1 cellular context compared by ENCODE assay signal in the genomic region with DNA sequence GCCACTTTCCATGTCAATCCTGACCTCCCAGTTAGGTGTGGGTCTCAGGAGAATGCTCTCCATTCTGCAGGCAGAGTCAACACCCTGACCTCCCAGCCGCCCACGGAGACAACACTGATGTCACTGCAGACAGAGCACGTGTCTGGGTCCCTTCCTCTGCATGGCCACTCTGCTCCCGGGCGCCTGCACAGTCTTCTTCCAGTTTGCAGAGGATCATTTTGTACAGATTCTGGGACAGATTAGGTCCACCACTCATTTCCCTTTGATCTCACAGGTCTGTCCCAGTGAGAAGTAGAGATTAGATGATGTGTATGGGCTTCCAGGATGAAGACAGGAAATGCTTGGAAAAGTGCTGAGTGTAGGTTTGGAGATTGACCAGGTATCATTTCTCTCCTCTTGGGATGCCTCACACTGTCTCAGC.
TF ChIP-seq lines count a peak whose summit lies in the region.

No MANE protein-coding gene starts in this region.

TF ChIP-seq in HepG2, 621 proteins besides CTCF, POLR2A, EP300 and RAD21 (continued from another document and continues in another):
- TF ChIP-seq, protein P1, sequence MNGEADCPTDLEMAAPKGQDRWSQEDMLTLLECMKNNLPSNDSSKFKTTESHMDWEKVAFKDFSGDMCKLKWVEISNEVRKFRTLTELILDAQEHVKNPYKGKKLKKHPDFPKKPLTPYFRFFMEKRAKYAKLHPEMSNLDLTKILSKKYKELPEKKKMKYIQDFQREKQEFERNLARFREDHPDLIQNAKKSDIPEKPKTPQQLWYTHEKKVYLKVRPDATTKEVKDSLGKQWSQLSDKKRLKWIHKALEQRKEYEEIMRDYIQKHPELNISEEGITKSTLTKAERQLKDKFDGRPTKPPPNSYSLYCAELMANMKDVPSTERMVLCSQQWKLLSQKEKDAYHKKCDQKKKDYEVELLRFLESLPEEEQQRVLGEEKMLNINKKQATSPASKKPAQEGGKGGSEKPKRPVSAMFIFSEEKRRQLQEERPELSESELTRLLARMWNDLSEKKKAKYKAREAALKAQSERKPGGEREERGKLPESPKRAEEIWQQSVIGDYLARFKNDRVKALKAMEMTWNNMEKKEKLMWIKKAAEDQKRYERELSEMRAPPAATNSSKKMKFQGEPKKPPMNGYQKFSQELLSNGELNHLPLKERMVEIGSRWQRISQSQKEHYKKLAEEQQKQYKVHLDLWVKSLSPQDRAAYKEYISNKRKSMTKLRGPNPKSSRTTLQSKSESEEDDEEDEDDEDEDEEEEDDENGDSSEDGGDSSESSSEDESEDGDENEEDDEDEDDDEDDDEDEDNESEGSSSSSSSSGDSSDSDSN (CRISPR knock-in tag; IDR thresholded peaks at IDR 0.05) = 0 out of 2 replicates have a peak, but pooled peaks have one; percentile 2
- TF ChIP-seq, protein P2, sequence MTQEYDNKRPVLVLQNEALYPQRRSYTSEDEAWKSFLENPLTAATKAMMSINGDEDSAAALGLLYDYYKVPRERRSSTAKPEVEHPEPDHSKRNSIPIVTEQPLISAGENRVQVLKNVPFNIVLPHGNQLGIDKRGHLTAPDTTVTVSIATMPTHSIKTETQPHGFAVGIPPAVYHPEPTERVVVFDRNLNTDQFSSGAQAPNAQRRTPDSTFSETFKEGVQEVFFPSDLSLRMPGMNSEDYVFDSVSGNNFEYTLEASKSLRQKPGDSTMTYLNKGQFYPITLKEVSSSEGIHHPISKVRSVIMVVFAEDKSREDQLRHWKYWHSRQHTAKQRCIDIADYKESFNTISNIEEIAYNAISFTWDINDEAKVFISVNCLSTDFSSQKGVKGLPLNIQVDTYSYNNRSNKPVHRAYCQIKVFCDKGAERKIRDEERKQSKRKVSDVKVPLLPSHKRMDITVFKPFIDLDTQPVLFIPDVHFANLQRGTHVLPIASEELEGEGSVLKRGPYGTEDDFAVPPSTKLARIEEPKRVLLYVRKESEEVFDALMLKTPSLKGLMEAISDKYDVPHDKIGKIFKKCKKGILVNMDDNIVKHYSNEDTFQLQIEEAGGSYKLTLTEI (CRISPR knock-in tag; conservative IDR thresholded peaks at IDR 0.05) = no peak
- no peak for TF ChIP-seq CENPT (CRISPR knock-in tag; IDR thresholded peaks at IDR 0.05; ENCODE audit: low read depth)
- TF ChIP-seq ZNF670 (CRISPR knock-in tag; IDR thresholded peaks at IDR 0.05; ENCODE audit: borderline replicate concordance) = no peak
- TF ChIP-seq NRL (CRISPR knock-in tag; IDR thresholded peaks at IDR 0.05; ENCODE audit: borderline replicate concordance) = peak; percentile 80; the same call in 1 of the 2 replicates
- peak; percentile 41; the same call in 1 of the 2 replicates for TF ChIP-seq PITX1 (CRISPR knock-in tag; IDR thresholded peaks at IDR 0.05)
- TF ChIP-seq FOXA3 (CRISPR knock-in tag; IDR thresholded peaks at IDR 0.05) = peak; percentile 84
- no peak for TF ChIP-seq STAT6 (CRISPR knock-in tag; IDR thresholded peaks at IDR 0.05; ENCODE audit: borderline replicate concordance)
- TF ChIP-seq ZNF597 (CRISPR knock-in tag; IDR thresholded peaks at IDR 0.05) = no peak
- TF ChIP-seq MATR3 (CRISPR knock-in tag; IDR thresholded peaks at IDR 0.05) = no peak
- no peak for TF ChIP-seq PLRG1 (conservative IDR thresholded peaks at IDR 0.05)
- no peak for TF ChIP-seq SNRNP70 (IDR thresholded peaks at IDR 0.05; ENCODE audit: low read depth, low read length)
- TF ChIP-seq NFE2L1 (CRISPR knock-in tag; IDR thresholded peaks at IDR 0.05; ENCODE audit: borderline replicate concordance) = no peak
- no peak; the same call in 1 of the 2 replicates for TF ChIP-seq HDAC1 (CRISPR knock-in tag; IDR thresholded peaks at IDR 0.05)
- no peak for TF ChIP-seq KLF9 (CRISPR knock-in tag; IDR thresholded peaks at IDR 0.05; ENCODE audit: low read depth)
- TF ChIP-seq ZFY (CRISPR knock-in tag; IDR thresholded peaks at IDR 0.05) = no peak
- no peak for TF ChIP-seq HNRNPLL (IDR thresholded peaks at IDR 0.05; ENCODE audit: low read depth, low read length, poor library complexity, severe bottlenecking)
- no peak; the same call in 1 of the 2 replicates for TF ChIP-seq ZNF598 (CRISPR knock-in tag; IDR thresholded peaks at IDR 0.05; ENCODE audit: borderline replicate concordance)
- no peak for TF ChIP-seq ZNF629 (CRISPR knock-in tag; conservative IDR thresholded peaks at IDR 0.05)
- peak; percentile 51; the same call in 1 of the 2 replicates for TF ChIP-seq ZNF574 (CRISPR knock-in tag; IDR thresholded peaks at IDR 0.05)
- no peak for TF ChIP-seq SMAD9 (CRISPR knock-in tag; IDR thresholded peaks at IDR 0.05)
- TF ChIP-seq TFE3 (CRISPR knock-in tag; IDR thresholded peaks at IDR 0.05) = peak; percentile 72
- TF ChIP-seq ZNF142 (CRISPR knock-in tag; IDR thresholded peaks at IDR 0.05) = no peak
- no peak for TF ChIP-seq NFIB (CRISPR knock-in tag; IDR thresholded peaks at IDR 0.05; ENCODE audit: borderline replicate concordance)
- TF ChIP-seq MED13 (CRISPR knock-in tag; IDR thresholded peaks at IDR 0.05) = no peak
- TF ChIP-seq ZNF839 (CRISPR knock-in tag; IDR thresholded peaks at IDR 0.05; ENCODE audit: borderline replicate concordance) = no peak
- TF ChIP-seq, protein P3, sequence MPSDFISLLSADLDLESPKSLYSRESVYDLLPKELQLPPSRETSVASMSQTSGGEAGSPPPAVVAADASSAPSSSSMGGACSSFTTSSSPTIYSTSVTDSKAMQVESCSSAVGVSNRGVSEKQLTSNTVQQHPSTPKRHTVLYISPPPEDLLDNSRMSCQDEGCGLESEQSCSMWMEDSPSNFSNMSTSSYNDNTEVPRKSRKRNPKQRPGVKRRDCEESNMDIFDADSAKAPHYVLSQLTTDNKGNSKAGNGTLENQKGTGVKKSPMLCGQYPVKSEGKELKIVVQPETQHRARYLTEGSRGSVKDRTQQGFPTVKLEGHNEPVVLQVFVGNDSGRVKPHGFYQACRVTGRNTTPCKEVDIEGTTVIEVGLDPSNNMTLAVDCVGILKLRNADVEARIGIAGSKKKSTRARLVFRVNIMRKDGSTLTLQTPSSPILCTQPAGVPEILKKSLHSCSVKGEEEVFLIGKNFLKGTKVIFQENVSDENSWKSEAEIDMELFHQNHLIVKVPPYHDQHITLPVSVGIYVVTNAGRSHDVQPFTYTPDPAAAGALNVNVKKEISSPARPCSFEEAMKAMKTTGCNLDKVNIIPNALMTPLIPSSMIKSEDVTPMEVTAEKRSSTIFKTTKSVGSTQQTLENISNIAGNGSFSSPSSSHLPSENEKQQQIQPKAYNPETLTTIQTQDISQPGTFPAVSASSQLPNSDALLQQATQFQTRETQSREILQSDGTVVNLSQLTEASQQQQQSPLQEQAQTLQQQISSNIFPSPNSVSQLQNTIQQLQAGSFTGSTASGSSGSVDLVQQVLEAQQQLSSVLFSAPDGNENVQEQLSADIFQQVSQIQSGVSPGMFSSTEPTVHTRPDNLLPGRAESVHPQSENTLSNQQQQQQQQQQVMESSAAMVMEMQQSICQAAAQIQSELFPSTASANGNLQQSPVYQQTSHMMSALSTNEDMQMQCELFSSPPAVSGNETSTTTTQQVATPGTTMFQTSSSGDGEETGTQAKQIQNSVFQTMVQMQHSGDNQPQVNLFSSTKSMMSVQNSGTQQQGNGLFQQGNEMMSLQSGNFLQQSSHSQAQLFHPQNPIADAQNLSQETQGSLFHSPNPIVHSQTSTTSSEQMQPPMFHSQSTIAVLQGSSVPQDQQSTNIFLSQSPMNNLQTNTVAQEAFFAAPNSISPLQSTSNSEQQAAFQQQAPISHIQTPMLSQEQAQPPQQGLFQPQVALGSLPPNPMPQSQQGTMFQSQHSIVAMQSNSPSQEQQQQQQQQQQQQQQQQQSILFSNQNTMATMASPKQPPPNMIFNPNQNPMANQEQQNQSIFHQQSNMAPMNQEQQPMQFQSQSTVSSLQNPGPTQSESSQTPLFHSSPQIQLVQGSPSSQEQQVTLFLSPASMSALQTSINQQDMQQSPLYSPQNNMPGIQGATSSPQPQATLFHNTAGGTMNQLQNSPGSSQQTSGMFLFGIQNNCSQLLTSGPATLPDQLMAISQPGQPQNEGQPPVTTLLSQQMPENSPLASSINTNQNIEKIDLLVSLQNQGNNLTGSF (CRISPR knock-in tag; IDR thresholded peaks at IDR 0.05) = no peak
- TF ChIP-seq ZNF724P (CRISPR knock-in tag; IDR thresholded peaks at IDR 0.05; ENCODE audit: borderline replicate concordance) = 0 out of 2 replicates have a peak, but pooled peaks have one; percentile 32
